ENCODE assay signal across 8 cellular contexts in genomic region chr11:26510201-26510600, GRCh38.
"Had no signal": no experiment of that assay in that cellular context is flagged by ENCODE, and none has a peak within 500 bp of the region (broad histone marks: within the 10 kb centered on the region; RNA-seq: fewer than 3 reads in every experiment).

No MANE protein-coding gene starts in this region.

- H3K9ac ChIP-seq: GM23248 had no signal

- H3K9me3 ChIP-seq: HAP-1 had no signal

- H3K4me1 ChIP-seq: HAP-1 had no signal

- H3K36me3 ChIP-seq: HAP-1 had no signal

- H3K27ac ChIP-seq: GM23248 had no signal

- H3K4me3 ChIP-seq: GM23248, GM23338, HAP-1 had no signal

- DNase-seq: GM23248, GOT3, H7, H9, HCEC 1CT, HFFc6 had no signal
